17 cellular contexts compared by ENCODE assay signal in the genomic region with DNA sequence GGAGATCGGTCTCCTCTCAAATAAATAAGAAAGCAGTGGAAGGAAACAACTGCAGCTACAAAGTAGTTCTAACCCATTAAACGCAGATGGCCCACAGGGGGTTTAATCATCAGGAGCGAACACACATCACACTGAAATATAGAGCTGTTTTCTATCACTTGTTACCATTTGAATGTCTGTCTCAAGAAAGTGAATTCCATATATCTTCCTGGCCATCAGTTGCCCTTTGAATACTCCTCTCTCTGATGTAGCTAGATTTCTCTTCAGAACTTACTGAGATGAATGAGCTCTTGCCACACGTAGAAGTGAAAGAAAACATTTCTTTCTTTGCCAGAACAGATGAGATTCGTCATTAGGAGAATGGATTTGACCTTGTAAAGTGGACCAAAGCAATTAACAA. TPM values are rescaled to one million over a fixed set of nuclear protein-coding genes. Genes with fewer than 3 reads are reported as not detected.
DNase-seq lines count a peak whose midpoint lies in the region; ATAC-seq and TF ChIP-seq lines count a peak whose summit lies in the region.
"Had no signal": no experiment of that assay in that cellular context is flagged by ENCODE, and none has a peak within 500 bp of the region (broad histone marks: within the 10 kb centered on the region; RNA-seq: fewer than 3 reads in every experiment).

No MANE protein-coding gene starts in this region.

- ATAC-seq in HG02678 (IDR thresholded peaks at IDR 0.05; ENCODE audit: unreplicated experiment) (no peak), T-cell (replicated peaks in 1 of 4) (no peak)
- ATAC-seq: Panc1 had no signal

- no peaks in the 10 kb centered on the region for H3K27me3 Mint-ChIP-seq in T-cell
- H3K27me3 Mint-ChIP-seq: CD8-positive, alpha-beta memory T cell had no signal

- H3K27ac ChIP-seq in HEK293 (ENCODE audit: extremely low read depth, low read depth, low read length) (no peak overlapping the region), smooth muscle cell (ENCODE audit: low read depth) (no peak overlapping the region), thyroid gland (no peak overlapping the region)

- H3K9me3 ChIP-seq in HEK293 (ENCODE audit: control insufficient read depth, insufficient read depth, low read depth, low read length) (no peaks in the 10 kb centered on the region), smooth muscle cell (replicated peaks; ENCODE audit: low read depth) (no peaks in the 10 kb centered on the region), thyroid gland (no peaks in the 10 kb centered on the region)

- H3K79me2 ChIP-seq in smooth muscle cell (ENCODE audit: low read depth), result no peaks in the 10 kb centered on the region

- H3K4me1 ChIP-seq in HEK293 (ENCODE audit: control insufficient read depth, insufficient read depth, low read length), result peaks cover 10% of the 10 kb centered on the region
- H3K4me1 ChIP-seq in smooth muscle cell (ENCODE audit: low read depth), result no peaks in the 10 kb centered on the region
- peaks cover 0 to 7% of the 10 kb centered on the region in 2 donors for H3K4me1 ChIP-seq in thyroid gland

- TF ChIP-seq CTCF in HEK293 (tag by site-specific recombination; IDR thresholded peaks at IDR 0.05) (no peak), smooth muscle cell (IDR thresholded peaks at IDR 0.05; ENCODE audit: borderline replicate concordance, insufficient read depth, poor library complexity, severe bottlenecking) (no peak), thyroid gland (IDR thresholded peaks at IDR 0.05) (no peak)

- no peaks in the 10 kb centered on the region for H4K20me1 ChIP-seq in smooth muscle cell (ENCODE audit: low read depth)

- DNase-seq in SK-N-DZ (ENCODE audit: low spot score) (peak; percentile 92), left kidney (ENCODE audit: low read depth, low spot score) (peak; percentile 66), smooth muscle cell (lab: John Stamatoyannopoulos, UW; ENCODE audit: unreplicated experiment) (no peak), thyroid gland (no peak), T-cell (no peak)
- DNase-seq: CD8-positive, alpha-beta memory T cell; H7; IMR-90; Kasumi-1; NCI-H1105 treated with DMSO at 0.1 percent for 48 hours; NCI-H1930; NCI-H524 treated with DMSO at 0.1 percent for 48 hours; Right ventricle myocardium superior had no signal

- H2AFZ ChIP-seq in smooth muscle cell (ENCODE audit: low read depth), result peak overlapping the region; percentile 11

- H3K27me3 ChIP-seq in smooth muscle cell (ENCODE audit: low read depth), result no peaks in the 10 kb centered on the region
- H3K27me3 ChIP-seq in thyroid gland, result no peaks in the 10 kb centered on the region

- H3K4me2 ChIP-seq in smooth muscle cell, result peak overlapping the region; percentile 31

- TF ChIP-seq POLR2A in thyroid gland (IDR thresholded peaks at IDR 0.05), result no peak

- H3K4me3 ChIP-seq in HEK293 (ENCODE audit: low read depth, low read length) (no peak overlapping the region), smooth muscle cell (peak overlapping the region; percentile 13), thyroid gland (replicated peaks in 1 of 3) (no peak overlapping the region)

- H3F3A ChIP-seq in smooth muscle cell (ENCODE audit: low read depth), result no peaks in the 10 kb centered on the region

- no peak overlapping the region for H3K4me3 Mint-ChIP-seq in T-cell
- H3K4me3 Mint-ChIP-seq: CD8-positive, alpha-beta memory T cell had no signal

- H3K36me3 ChIP-seq in HEK293 (ENCODE audit: control insufficient read depth in 2 of 2, insufficient read depth in 1 of 2, low read length in 2 of 2), result no peaks in the 10 kb centered on the region
- no peaks in the 10 kb centered on the region for H3K36me3 ChIP-seq in smooth muscle cell (ENCODE audit: low read depth)
- H3K36me3 ChIP-seq in thyroid gland, result no peaks in the 10 kb centered on the region

- no peak overlapping the region for H3K27ac Mint-ChIP-seq in T-cell
- H3K27ac Mint-ChIP-seq: CD8-positive, alpha-beta memory T cell had no signal

- peaks cover 0 to 2% (median 0%) of the 10 kb centered on the region in 3 donors for H3K9me3 Mint-ChIP-seq in T-cell

- POLR2A ChIA-PET in HEK293 (lab: Yijun Ruan, JAX) (no interaction called here), T-cell (lab: Charles Lee) (no interaction called here)

- 38% methylated on average over 5 of the region's 5 CpGs for WGBS in smooth muscle cell (ENCODE audit: low lambda C conversion rate)
- 18 to 19% methylated on average over 5 of the region's 5 CpGs for WGBS in thyroid gland, 2 donors

- intact Hi-C loops in thyroid gland (cut with DNase I), result no loop called here

- H3K9ac ChIP-seq in smooth muscle cell (ENCODE audit: low read depth), result no peak overlapping the region

- no peaks in the 10 kb centered on the region for H3K36me3 Mint-ChIP-seq in T-cell
- H3K36me3 Mint-ChIP-seq: CD8-positive, alpha-beta memory T cell had no signal

- CTCF ChIA-PET in HEK293 (lab: Yijun Ruan, JAX), result interaction anchor here (0.7 to 1.3 kb wide), 6 partner anchors 27 to 143 kb away, joined by 3 to 5 read pairs (median 4); no protein-coding TSS in a partner anchor
- CTCF ChIA-PET in T-cell (lab: Charles Lee), result interaction anchor here in 1 of 2 donors (0.6 kb wide), 2 partner anchors 24 to 121 kb away, joined by 3 to 4 read pairs; no protein-coding TSS in a partner anchor

- no peaks in the 10 kb centered on the region for H3K4me1 Mint-ChIP-seq in T-cell
- H3K4me1 Mint-ChIP-seq: CD8-positive, alpha-beta memory T cell had no signal

TF ChIP-seq in HEK293, 187 proteins besides CTCF, POLR2A, EP300 and RAD21:
- 0 out of 2 replicates have a peak, but pooled peaks have one; percentile 25 for TF ChIP-seq ZNF366 (tag by site-specific recombination; conservative IDR thresholded peaks at IDR 0.05)
- TF ChIP-seq ZFP37 (tag by site-specific recombination; IDR thresholded peaks at IDR 0.05), result no peak
- no peak for TF ChIP-seq ZNF138 (tag by site-specific recombination; IDR thresholded peaks at IDR 0.05; ENCODE audit: borderline replicate concordance)
- no peak for TF ChIP-seq HOXC10 (CRISPR knock-in tag; IDR thresholded peaks at IDR 0.05)
- no peak for TF ChIP-seq ZNF510 (tag by site-specific recombination; IDR thresholded peaks at IDR 0.05; ENCODE audit: insufficient replicate concordance)
- TF ChIP-seq, protein P1, sequence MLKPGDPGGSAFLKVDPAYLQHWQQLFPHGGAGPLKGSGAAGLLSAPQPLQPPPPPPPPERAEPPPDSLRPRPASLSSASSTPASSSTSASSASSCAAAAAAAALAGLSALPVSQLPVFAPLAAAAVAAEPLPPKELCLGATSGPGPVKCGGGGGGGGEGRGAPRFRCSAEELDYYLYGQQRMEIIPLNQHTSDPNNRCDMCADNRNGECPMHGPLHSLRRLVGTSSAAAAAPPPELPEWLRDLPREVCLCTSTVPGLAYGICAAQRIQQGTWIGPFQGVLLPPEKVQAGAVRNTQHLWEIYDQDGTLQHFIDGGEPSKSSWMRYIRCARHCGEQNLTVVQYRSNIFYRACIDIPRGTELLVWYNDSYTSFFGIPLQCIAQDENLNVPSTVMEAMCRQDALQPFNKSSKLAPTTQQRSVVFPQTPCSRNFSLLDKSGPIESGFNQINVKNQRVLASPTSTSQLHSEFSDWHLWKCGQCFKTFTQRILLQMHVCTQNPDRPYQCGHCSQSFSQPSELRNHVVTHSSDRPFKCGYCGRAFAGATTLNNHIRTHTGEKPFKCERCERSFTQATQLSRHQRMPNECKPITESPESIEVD (tag by site-specific recombination; IDR thresholded peaks at IDR 0.05), result peak; percentile 14; the same call in 1 of the 2 replicates
- TF ChIP-seq ZNF174 (tag by site-specific recombination; IDR thresholded peaks at IDR 0.05), result no peak
TF ChIP-seq in HEK293: peak in this region for 2.

RNA-seq across cellular contexts. Expression of gene ALX1, which starts 29.2 kb away (rescaled TPM):
- polyA plus RNA-seq in SK-N-DZ (2014; cell fraction: cytosol; rRNA removed), result 9.2 and 12.8 TPM in 2 replicates
- 7.6 and 12.6 TPM in 2 replicates for polyA plus RNA-seq in SK-N-DZ (2014; cell fraction: nucleus; rRNA removed)
- 1.5 and 3.1 TPM in 2 replicates for total RNA-seq in smooth muscle cell
- polyA plus RNA-seq in smooth muscle cell, result 0.69 and 3.5 TPM in 2 replicates
- 1 to 10 TPM in 1 of 4 donors, not detected in 3; 1.1 TPM for total RNA-seq in thyroid gland
- not detected for total RNA-seq in T-cell
- total RNA-seq: CD8-positive, alpha-beta memory T cell; IMR-90; Right ventricle myocardium superior had no signal
- polyA plus RNA-seq: BJ; CD8-positive, alpha-beta memory T cell; IMR-90 had no signal

Comparison
In these comparisons a context has a peak if more than half of its experiments do, and no peak if none do; other contexts are left out.
1. DNase-seq: peak in SK-N-DZ (single experiment) and left kidney (single experiment); none in smooth muscle cell (single experiment), thyroid gland (0 of 2) and T-cell (0 of 34).